7 cellular contexts compared by ENCODE assay signal in genomic region chr12:111251787-111252186, GRCh38.
"Had no signal": no experiment of that assay in that cellular context is flagged by ENCODE, and none has a peak within 500 bp of the region (broad histone marks: within the 10 kb centered on the region; RNA-seq: fewer than 3 reads in every experiment).

No MANE protein-coding gene starts in this region.

- ATAC-seq: GM23338, K562 had no signal

- H3K27ac Mint-ChIP-seq: GM23338, H9, HFFc6 had no signal

- H2AFZ ChIP-seq: GM23338 had no signal

- H3K4me3 ChIP-seq: GM23338, K562 had no signal

- H3K9me3 Mint-ChIP-seq: GM23338, H9, HFFc6 had no signal

- DNase-seq: H9, HCEC 1CT, HFFc6, IMR-90, KG1 had no signal

- H3K4me2 ChIP-seq: GM23338 had no signal

- H3K4me3 Mint-ChIP-seq: GM23338, H9, HFFc6 had no signal
